ENCODE assay signal across 13 cellular contexts in the genomic region with DNA sequence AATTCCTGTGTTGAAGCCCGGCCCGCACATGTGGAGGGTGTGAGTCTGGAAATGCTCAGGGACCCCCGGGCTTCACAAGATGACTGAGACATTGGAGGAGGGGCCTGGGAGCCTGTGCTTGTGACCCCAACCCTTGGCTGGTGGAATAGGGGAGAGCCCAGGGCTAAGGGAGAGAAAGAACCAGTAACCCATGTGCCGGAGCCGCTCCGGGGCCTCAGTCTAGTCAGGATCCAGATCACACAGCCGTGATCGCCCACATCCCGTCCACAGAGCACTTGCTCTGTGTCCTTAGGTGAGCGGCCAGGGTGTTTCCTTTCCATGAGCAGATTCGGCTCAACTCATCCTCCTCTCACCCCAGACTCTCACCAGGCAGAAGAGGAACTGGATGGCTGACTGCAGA.
DNase-seq lines count a peak whose midpoint lies in the region; ATAC-seq and TF ChIP-seq lines count a peak whose summit lies in the region.
"Had no signal": no experiment of that assay in that cellular context is flagged by ENCODE, and none has a peak within 500 bp of the region (broad histone marks: within the 10 kb centered on the region; RNA-seq: fewer than 3 reads in every experiment).

No MANE protein-coding gene starts in this region.

- no peaks in the 10 kb centered on the region for H3K27me3 ChIP-seq in prostate gland (replicated peaks; ENCODE audit: insufficient read depth)
- H3K27me3 ChIP-seq: BLaER1 treated with 17β-estradiol and CSF1 and Interleukin-3, amounts not matched to agents 10 nM and 100 nM had no signal

- H3K27ac ChIP-seq in prostate gland, result no peak overlapping the region
- H3K27ac ChIP-seq: BLaER1 treated with 17β-estradiol and CSF1 and Interleukin-3, amounts not matched to agents 10 nM and 100 nM; GM23248 had no signal

- no peak for ATAC-seq in GM18909 (IDR thresholded peaks at IDR 0.05; ENCODE audit: poor library complexity, unreplicated experiment)
- ATAC-seq: HCT116 had no signal

- H3K4me1 ChIP-seq in prostate gland (replicated peaks), result no peaks in the 10 kb centered on the region

- no peaks in the 10 kb centered on the region for H3K9me3 ChIP-seq in prostate gland
- H3K9me3 ChIP-seq: BLaER1 treated with 17β-estradiol and CSF1 and Interleukin-3, amounts not matched to agents 10 nM and 100 nM had no signal

- TF ChIP-seq POLR2A in lower leg skin (IDR thresholded peaks at IDR 0.05) (no peak), prostate gland (IDR thresholded peaks at IDR 0.05) (no peak)

- no peak overlapping the region for H3K4me3 ChIP-seq in lower leg skin (ENCODE audit: low read depth, poor library complexity, severe bottlenecking)
- H3K4me3 ChIP-seq in prostate gland, result no peak overlapping the region
- H3K4me3 ChIP-seq: BLaER1 treated with 17β-estradiol and CSF1 and Interleukin-3, amounts not matched to agents 10 nM and 100 nM; GM23248 had no signal

- TF ChIP-seq CTCF in lower leg skin (IDR thresholded peaks at IDR 0.05) (no peak), prostate gland (IDR thresholded peaks at IDR 0.05) (no peak)

- 90 to 91% methylated on average over 11 of the region's 11 CpGs for WGBS in lower leg skin, 2 donors
- 93% methylated on average over 11 of the region's 11 CpGs for WGBS in prostate gland

- H3K36me3 ChIP-seq in prostate gland, result no peaks in the 10 kb centered on the region
- H3K36me3 ChIP-seq: BLaER1 treated with 17β-estradiol and CSF1 and Interleukin-3, amounts not matched to agents 10 nM and 100 nM had no signal

- DNase-seq in activated CD8-positive, alpha-beta memory T cell treated with anti-CD3 and anti-CD28 coated beads, Interleukin-2, amount 50 U/mL, for 48 hours, result peak; percentile 28
- no peak for DNase-seq in activated CD8-positive, alpha-beta memory T cell treated with anti-CD3 and anti-CD28 coated beads, Interleukin-2, amount 50 U/mL, for 4 hours
- peak; percentile 3 to 58 for DNase-seq in lower leg skin (ENCODE audit: low spot score in 2 of 2)
- DNase-seq in prostate gland (ENCODE audit: low spot score), result peak; percentile 1
- DNase-seq in activated naive CD4-positive, alpha-beta T cell treated with Interleukin-2 at 50 U/mL for 16 hours, result no peak
- DNase-seq in cortex of kidney (lab: John Stamatoyannopoulos, UW), result no peak
- DNase-seq: ACHN; CD4-positive, CD25-positive, alpha-beta regulatory T cell; DMS 273 treated with DMSO at 0.1 percent for 48 hours; GM23248 had no signal

- intact Hi-C loops in lower leg skin (cut with DNase I; ENCODE audit: low total_unique reads), result no loop called here
- intact Hi-C loops in prostate gland (cut with DNase I), result no loop called here

Comparison
In these comparisons a context has a peak if more than half of its experiments do, and no peak if none do; other contexts are left out.
1. DNase-seq: peak in activated CD8-positive, alpha-beta memory T cell treated with anti-CD3 and anti-CD28 coated beads, Interleukin-2, amount 50 U/mL, for 48 hours (single experiment), lower leg skin (2 of 2) and prostate gland (single experiment); none in activated CD8-positive, alpha-beta memory T cell treated with anti-CD3 and anti-CD28 coated beads, Interleukin-2, amount 50 U/mL, for 4 hours (single experiment), activated naive CD4-positive, alpha-beta T cell treated with Interleukin-2 at 50 U/mL for 16 hours (single experiment) and cortex of kidney (single experiment).